In genomic region chr6:8063762-8064637, GRCh38 we compare ENCODE assay signal across 8 cellular contexts. TPM values are rescaled to one million over a fixed set of nuclear protein-coding genes. Genes with fewer than 3 reads are reported as not detected.
DNase-seq lines count a peak whose midpoint lies in the region; ATAC-seq and TF ChIP-seq lines count a peak whose summit lies in the region.

Gene BLOC1S5 (minus strand): TSS chr6:8064389. CDS start chr6:8064376, 13 bp downstream.

- no peaks in the 10 kb centered on the region for H3K27me3 ChIP-seq in HUES64 (ENCODE audit: insufficient read depth, low read length)
- no peaks in the 10 kb centered on the region for H3K27me3 ChIP-seq in OCI-LY1 (ENCODE audit: insufficient read depth, low read length)

- no TSS peak for BruUV-seq in Calu3 (replicated peaks; lab: Mats Ljungman, UMichigan)

- H3K4me1 ChIP-seq in HUES64 (ENCODE audit: insufficient read depth, low read length): peaks cover 10% of the 10 kb centered on the region
- peaks cover 27% of the 10 kb centered on the region for H3K4me1 ChIP-seq in OCI-LY1 (ENCODE audit: insufficient read depth, low read length, severe bottlenecking)

- no peaks in the 10 kb centered on the region for H3K9me2 ChIP-seq in OCI-LY1 (ENCODE audit: low read depth, low read length)

- H3K36me3 ChIP-seq in HUES64 (ENCODE audit: insufficient read depth, low read length) (peaks cover 28% of the 10 kb centered on the region), OCI-LY1 (ENCODE audit: insufficient read depth, low read length) (peaks cover 24% of the 10 kb centered on the region)

- H3K36me3 Mint-ChIP-seq in Calu3 (ENCODE audit: insufficient read depth, unreplicated experiment): peaks cover 10% of the 10 kb centered on the region
- H3K36me3 Mint-ChIP-seq in endothelial cell (ENCODE audit: low read depth, unreplicated experiment): no peaks in the 10 kb centered on the region
- H3K36me3 Mint-ChIP-seq in mesothelial cell of epicardium: peaks cover 8% of the 10 kb centered on the region

- ATAC-seq in GM21447 (IDR thresholded peaks at IDR 0.05; ENCODE audit: unreplicated experiment): peak; percentile 92

- peak within 1 kb of the TSS; percentile 85 for H3K4me2 ChIP-seq in OCI-LY1 (ENCODE audit: low read length)

- H3K9ac ChIP-seq in HUES64 (ENCODE audit: low read depth, low read length) (peak within 1 kb of the TSS; percentile 82), OCI-LY1 (ENCODE audit: low read length) (peak within 1 kb of the TSS; percentile 87)

- intact Hi-C loops in Calu3 (cut with micrococcal nuclease; ENCODE audit: unreplicated experiment): loop anchor here (2.0 to 5.0 kb wide), 2 partner anchors 21 to 167 kb away; no protein-coding TSS in a partner anchor

- H3K4me1 Mint-ChIP-seq in Calu3 (ENCODE audit: low read depth, unreplicated experiment): no peaks in the 10 kb centered on the region
- H3K4me1 Mint-ChIP-seq in endothelial cell (ENCODE audit: unreplicated experiment): peaks cover 8% of the 10 kb centered on the region
- peaks cover 22% of the 10 kb centered on the region for H3K4me1 Mint-ChIP-seq in mesothelial cell of epicardium

- H3K9me3 ChIP-seq in HUES64 (ENCODE audit: insufficient read depth, low read depth, low read length) (no peaks in the 10 kb centered on the region), OCI-LY1 (ENCODE audit: low read length) (no peaks in the 10 kb centered on the region)

- WGBS in HUES64: under 1% methylated on average over 64 of the region's 64 CpGs

- H3K9me3 Mint-ChIP-seq in Calu3 (ENCODE audit: low read depth, unreplicated experiment) (no peaks in the 10 kb centered on the region), endothelial cell (ENCODE audit: unreplicated experiment) (no peaks in the 10 kb centered on the region), mesothelial cell of epicardium (no peaks in the 10 kb centered on the region)

- H3K4me3 Mint-ChIP-seq in Calu3 (ENCODE audit: low read depth, unreplicated experiment): peak within 1 kb of the TSS; percentile 89
- peak within 1 kb of the TSS; percentile 96 for H3K4me3 Mint-ChIP-seq in endothelial cell (ENCODE audit: unreplicated experiment)
- H3K4me3 Mint-ChIP-seq in mesothelial cell of epicardium: peak within 1 kb of the TSS; percentile 94

- peak; percentile 90 for DNase-seq in Calu3
- peak; percentile 98 for DNase-seq in activated CD8-positive, alpha-beta memory T cell treated with anti-CD3 and anti-CD28 coated beads, Interleukin-2, amount 50 U/mL, for 4 hours
- DNase-seq in endothelial cell (ENCODE audit: low spot score): peak; percentile 98
- peak; percentile 92 to 97 for DNase-seq in mesothelial cell of epicardium (ENCODE audit: low spot score in 2 of 2, unreplicated experiment in 2 of 2)
- DNase-seq in stimulated activated CD8-positive, alpha-beta memory T cell treated with anti-CD3 and anti-CD28 coated beads, Interleukin-15, amount 100 ng/mL, for 48 hours (ENCODE audit: low read depth in 2 of 2): peak; percentile 96 to 97

- 0 out of 2 replicates have a peak, but pooled peaks cover 2% of the 10 kb centered on the region for H3F3A ChIP-seq in OCI-LY1 (ENCODE audit: insufficient read depth, low read length)

- CTCF ChIA-PET in Calu3 (lab: Charles Lee): interaction anchor here (0.6 to 1.6 kb wide), 3 partner anchors 39 to 200 kb away, joined by 3 to 5 read pairs (median 4); partner anchors contain the start of gene EEF1E1

- H3K27ac ChIP-seq in HUES64 (ENCODE audit: low read depth, low read length) (peak within 1 kb of the TSS; percentile 52), OCI-LY1 (ENCODE audit: low read depth, low read length, poor library complexity, severe bottlenecking) (peak within 1 kb of the TSS; percentile 56)

- no peak for TF ChIP-seq CTCF in Calu3 (IDR thresholded peaks at IDR 0.05; ENCODE audit: unreplicated experiment)
- TF ChIP-seq CTCF in OCI-LY1 (IDR thresholded peaks at IDR 0.05; ENCODE audit: low read length): no peak
- no peak for TF ChIP-seq CTCF in endothelial cell (IDR thresholded peaks at IDR 0.05; ENCODE audit: unreplicated experiment)
- TF ChIP-seq CTCF in mesothelial cell of epicardium (IDR thresholded peaks at IDR 0.05; ENCODE audit: unreplicated experiment): no peak

- peak within 1 kb of the TSS; percentile 56 for H3K27ac Mint-ChIP-seq in Calu3 (ENCODE audit: unreplicated experiment)
- peak within 1 kb of the TSS; percentile 72 for H3K27ac Mint-ChIP-seq in endothelial cell (ENCODE audit: unreplicated experiment)
- H3K27ac Mint-ChIP-seq in mesothelial cell of epicardium: peak within 1 kb of the TSS; percentile 96

- no peaks in the 10 kb centered on the region for H3K27me3 Mint-ChIP-seq in Calu3 (ENCODE audit: unreplicated experiment)
- peaks cover 3% of the 10 kb centered on the region for H3K27me3 Mint-ChIP-seq in endothelial cell (ENCODE audit: unreplicated experiment)
- H3K27me3 Mint-ChIP-seq in mesothelial cell of epicardium (ENCODE audit: low read depth): no peaks in the 10 kb centered on the region

- H3K79me2 ChIP-seq in OCI-LY1 (ENCODE audit: insufficient read depth, low read length): no peaks in the 10 kb centered on the region

- peak within 1 kb of the TSS; percentile 86 for H3K4me3 ChIP-seq in HUES64 (ENCODE audit: low read length)
- peak within 1 kb of the TSS; percentile 85 for H3K4me3 ChIP-seq in OCI-LY1 (ENCODE audit: low read depth, low read length, poor library complexity, severe bottlenecking)

- H2AFZ ChIP-seq in OCI-LY1 (ENCODE audit: low read length): peak within 1 kb of the TSS; percentile 92

- no peaks in the 10 kb centered on the region for H4K20me1 ChIP-seq in OCI-LY1 (ENCODE audit: insufficient read depth, low read length)

RNA-seq across cellular contexts. Expression of gene BLOC1S5, which starts in this region (rescaled TPM):
- 8.0 and 10.5 TPM in 2 replicates for total RNA-seq in Calu3 (2022)
- polyA plus RNA-seq in HUES64 (2013, experiment 1 of 2): 14.7 TPM
- polyA plus RNA-seq in HUES64 (2013, experiment 2 of 2): 22.8 TPM
- 13.2 TPM for total RNA-seq in endothelial cell (ENCODE audit: unreplicated experiment)
- 16.5 to 20.9 TPM (median 19.7 TPM) in 3 replicates for total RNA-seq in mesothelial cell of epicardium

Comparison
In these comparisons a context has a peak if more than half of its experiments do, and no peak if none do; other contexts are left out.
1. Peak in every context shown above with its lines: DNase-seq, ATAC-seq, H3K4me3 ChIP-seq and H3K27ac ChIP-seq.